14 cellular contexts compared by ENCODE assay signal in genomic region chr4:75699299-75699698, GRCh38. TPM values are rescaled to one million over a fixed set of nuclear protein-coding genes. Genes with fewer than 3 reads are reported as not detected.
DNase-seq lines count a peak whose midpoint lies in the region; ATAC-seq and TF ChIP-seq lines count a peak whose summit lies in the region.
"Had no signal": no experiment of that assay in that cellular context is flagged by ENCODE, and none has a peak within 500 bp of the region (broad histone marks: within the 10 kb centered on the region; RNA-seq: fewer than 3 reads in every experiment).

No MANE protein-coding gene starts in this region.

- H3K27ac ChIP-seq in suprapubic skin, result no peak overlapping the region
- H3K27ac ChIP-seq: parathyroid adenoma, WERI-Rb-1 had no signal

- H3K4me3 Mint-ChIP-seq in activated CD4-positive, alpha-beta T cell treated with anti-CD3 and anti-CD28 coated beads, Interleukin-2, amount 10 ng/mL, durations not matched to agents 7 days and 5 days, result no peak overlapping the region
- no peak overlapping the region for H3K4me3 Mint-ChIP-seq in activated naive CD8-positive, alpha-beta T cell treated with anti-CD3 and anti-CD28 coated beads for 36 hours
- peak overlapping the region; percentile 65 for H3K4me3 Mint-ChIP-seq in stimulated activated effector memory CD8-positive, alpha-beta T cell treated with anti-CD3 and anti-CD28 coated beads, Interleukin-12 subunit alpha, Interleukin-12 subunit beta, amount 100 ng/mL, for 72 hours

- TF ChIP-seq EP300 in suprapubic skin (IDR thresholded peaks at IDR 0.05), result no peak

- TF ChIP-seq POLR2A in lower leg skin (IDR thresholded peaks at IDR 0.05) (no peak), suprapubic skin (IDR thresholded peaks at IDR 0.05) (no peak)

- H3K27ac Mint-ChIP-seq in activated CD4-positive, alpha-beta T cell treated with anti-CD3 and anti-CD28 coated beads, Interleukin-2, amount 10 ng/mL, durations not matched to agents 7 days and 5 days, result peak overlapping the region; percentile 39
- peak overlapping the region; percentile 76 for H3K27ac Mint-ChIP-seq in activated naive CD8-positive, alpha-beta T cell treated with anti-CD3 and anti-CD28 coated beads for 36 hours
- H3K27ac Mint-ChIP-seq in stimulated activated effector memory CD8-positive, alpha-beta T cell treated with anti-CD3 and anti-CD28 coated beads, Interleukin-12 subunit alpha, Interleukin-12 subunit beta, amount 100 ng/mL, for 72 hours, result peak overlapping the region; percentile 95

- DNase-seq in activated CD4-positive, alpha-beta T cell treated with anti-CD3 and anti-CD28 coated beads, Interleukin-2, amount 10 ng/mL, durations not matched to agents 7 days and 5 days, result no peak
- no peak for DNase-seq in activated CD4-positive, alpha-beta T cell treated with anti-CD3 and anti-CD28 coated beads for 4 hours
- DNase-seq in activated naive CD8-positive, alpha-beta T cell treated with anti-CD3 and anti-CD28 coated beads for 36 hours, result no peak
- no peak for DNase-seq in stimulated activated effector memory CD8-positive, alpha-beta T cell treated with anti-CD3 and anti-CD28 coated beads, Interleukin-12 subunit alpha, Interleukin-12 subunit beta, amount 100 ng/mL, for 72 hours (ENCODE audit: low spot score in 2 of 2)
- DNase-seq in lower leg skin (ENCODE audit: low spot score in 2 of 2), result no peak
- DNase-seq in suprapubic skin (ENCODE audit: low spot score in 2 of 2), result no peak
- DNase-seq: dorsolateral prefrontal cortex; GOT3; left cardiac atrium; stimulated activated CD4-positive, alpha-beta T cell treated with anti-CD3 and anti-CD28 coated beads, Interleukin-2, amount 100 ng/mL, for 24 hours; WERI-Rb-1 had no signal

- H3K9me3 ChIP-seq in suprapubic skin, result no peaks in the 10 kb centered on the region

- WGBS in lower leg skin, 2 donors, result 0 to 3% methylated on average over 1 of the region's 1 CpG
- WGBS in suprapubic skin, result 0% methylated on average over 1 of the region's 1 CpG

- no peaks in the 10 kb centered on the region for H3K27me3 Mint-ChIP-seq in activated CD4-positive, alpha-beta T cell treated with anti-CD3 and anti-CD28 coated beads, Interleukin-2, amount 10 ng/mL, durations not matched to agents 7 days and 5 days
- no peaks in the 10 kb centered on the region for H3K27me3 Mint-ChIP-seq in activated naive CD8-positive, alpha-beta T cell treated with anti-CD3 and anti-CD28 coated beads for 36 hours

- intact Hi-C loops in lower leg skin (cut with DNase I; ENCODE audit: low total_unique reads), result no loop called here

- TF ChIP-seq CTCF in lower leg skin (IDR thresholded peaks at IDR 0.05) (no peak), suprapubic skin (IDR thresholded peaks at IDR 0.05) (no peak)

- peaks cover 36% of the 10 kb centered on the region for H3K4me1 Mint-ChIP-seq in activated CD4-positive, alpha-beta T cell treated with anti-CD3 and anti-CD28 coated beads, Interleukin-2, amount 10 ng/mL, durations not matched to agents 7 days and 5 days
- H3K4me1 Mint-ChIP-seq in activated naive CD8-positive, alpha-beta T cell treated with anti-CD3 and anti-CD28 coated beads for 36 hours, result peaks cover 37% of the 10 kb centered on the region
- peaks cover 20% of the 10 kb centered on the region for H3K4me1 Mint-ChIP-seq in stimulated activated effector memory CD8-positive, alpha-beta T cell treated with anti-CD3 and anti-CD28 coated beads, Interleukin-12 subunit alpha, Interleukin-12 subunit beta, amount 100 ng/mL, for 72 hours

- POLR2A ChIA-PET in activated CD4-positive, alpha-beta T cell treated with anti-CD3 and anti-CD28 coated beads, Interleukin-2, amount 10 ng/mL, durations not matched to agents 7 days and 5 days (lab: Charles Lee), result no interaction called here

- H3K27me3 ChIP-seq in suprapubic skin, result no peaks in the 10 kb centered on the region
- H3K27me3 ChIP-seq: dorsolateral prefrontal cortex had no signal

- ATAC-seq in HG03060 (IDR thresholded peaks at IDR 0.05; ENCODE audit: low read depth, unreplicated experiment) (peak; percentile 17), HG03520 (IDR thresholded peaks at IDR 0.05; ENCODE audit: unreplicated experiment) (no peak)
- peak; percentile 79 for ATAC-seq in stimulated activated effector memory CD8-positive, alpha-beta T cell treated with anti-CD3 and anti-CD28 coated beads, Interleukin-12 subunit alpha, Interleukin-12 subunit beta, amount 100 ng/mL, for 72 hours

- H3K36me3 Mint-ChIP-seq in activated CD4-positive, alpha-beta T cell treated with anti-CD3 and anti-CD28 coated beads, Interleukin-2, amount 10 ng/mL, durations not matched to agents 7 days and 5 days (ENCODE audit: low read depth), result peaks cover 9% of the 10 kb centered on the region
- H3K36me3 Mint-ChIP-seq in activated naive CD8-positive, alpha-beta T cell treated with anti-CD3 and anti-CD28 coated beads for 36 hours, result peaks cover 3% of the 10 kb centered on the region
- peaks cover 6% of the 10 kb centered on the region for H3K36me3 Mint-ChIP-seq in stimulated activated effector memory CD8-positive, alpha-beta T cell treated with anti-CD3 and anti-CD28 coated beads, Interleukin-12 subunit alpha, Interleukin-12 subunit beta, amount 100 ng/mL, for 72 hours

- CTCF ChIA-PET in activated CD4-positive, alpha-beta T cell treated with anti-CD3 and anti-CD28 coated beads, Interleukin-2, amount 10 ng/mL, durations not matched to agents 7 days and 5 days (lab: Charles Lee), result interaction anchor here (0.6 to 1.0 kb wide), 2 partner anchors 9 to 22 kb away, joined by 3 read pairs; no protein-coding TSS in a partner anchor

- H3K9me3 Mint-ChIP-seq in activated CD4-positive, alpha-beta T cell treated with anti-CD3 and anti-CD28 coated beads, Interleukin-2, amount 10 ng/mL, durations not matched to agents 7 days and 5 days, result no peaks in the 10 kb centered on the region
- H3K9me3 Mint-ChIP-seq in activated naive CD8-positive, alpha-beta T cell treated with anti-CD3 and anti-CD28 coated beads for 36 hours, result no peaks in the 10 kb centered on the region
- no peaks in the 10 kb centered on the region for H3K9me3 Mint-ChIP-seq in stimulated activated effector memory CD8-positive, alpha-beta T cell treated with anti-CD3 and anti-CD28 coated beads, Interleukin-12 subunit alpha, Interleukin-12 subunit beta, amount 100 ng/mL, for 72 hours

- H3K4me1 ChIP-seq in suprapubic skin, result peaks cover 2% of the 10 kb centered on the region
- H3K4me1 ChIP-seq: parathyroid adenoma had no signal

- peaks cover 4% of the 10 kb centered on the region for H3K36me3 ChIP-seq in suprapubic skin
- H3K36me3 ChIP-seq: WERI-Rb-1 had no signal

- no peak overlapping the region for H3K4me3 ChIP-seq in lower leg skin (ENCODE audit: low read depth, poor library complexity, severe bottlenecking)
- H3K4me3 ChIP-seq in suprapubic skin, result no peak overlapping the region
- H3K4me3 ChIP-seq: dorsolateral prefrontal cortex had no signal

RNA-seq across cellular contexts. Expression of gene USO1, which starts 25.1 kb away (rescaled TPM):
- total RNA-seq in activated CD4-positive, alpha-beta T cell treated with anti-CD3 and anti-CD28 coated beads, Interleukin-2, amount 10 ng/mL, durations not matched to agents 7 days and 5 days, result 10 to 100 TPM; 38.9 to 43.5 TPM
- 10 to 100 TPM; 43.7 to 45.7 TPM for total RNA-seq in activated naive CD8-positive, alpha-beta T cell treated with anti-CD3 and anti-CD28 coated beads for 36 hours
- 10 to 100 TPM; 52.9 to 59.1 (median 57.6) TPM for total RNA-seq in lower leg skin
- 10 to 100 TPM; 46.8 to 61.1 (median 55.2) TPM for total RNA-seq in suprapubic skin

RNA-seq across cellular contexts. Expression of gene G3BP2, which starts 26.1 kb away (rescaled TPM):
- total RNA-seq in activated CD4-positive, alpha-beta T cell treated with anti-CD3 and anti-CD28 coated beads, Interleukin-2, amount 10 ng/mL, durations not matched to agents 7 days and 5 days, result 100 to 1,000 TPM; 135 to 137 TPM
- total RNA-seq in activated naive CD8-positive, alpha-beta T cell treated with anti-CD3 and anti-CD28 coated beads for 36 hours, result 100 to 1,000 TPM; 249 to 251 TPM
- total RNA-seq in lower leg skin, result 10 to 100 TPM; 50.5 to 67.9 (median 57.2) TPM
- total RNA-seq in suprapubic skin, result 10 to 100 TPM; 48.8 to 62.0 (median 56.6) TPM

Comparison
In these comparisons a context has a peak if more than half of its experiments do, and no peak if none do; other contexts are left out.
1. H3K27ac Mint-ChIP-seq: peak in every context shown above with its lines; median percentile 95 in stimulated activated effector memory CD8-positive, alpha-beta T cell treated with anti-CD3 and anti-CD28 coated beads, Interleukin-12 subunit alpha, Interleukin-12 subunit beta, amount 100 ng/mL, for 72 hours; 76 in activated naive CD8-positive, alpha-beta T cell treated with anti-CD3 and anti-CD28 coated beads for 36 hours; 39 in activated CD4-positive, alpha-beta T cell treated with anti-CD3 and anti-CD28 coated beads, Interleukin-2, amount 10 ng/mL, durations not matched to agents 7 days and 5 days.